2 cellular contexts compared by ENCODE assay signal in the genomic region with DNA sequence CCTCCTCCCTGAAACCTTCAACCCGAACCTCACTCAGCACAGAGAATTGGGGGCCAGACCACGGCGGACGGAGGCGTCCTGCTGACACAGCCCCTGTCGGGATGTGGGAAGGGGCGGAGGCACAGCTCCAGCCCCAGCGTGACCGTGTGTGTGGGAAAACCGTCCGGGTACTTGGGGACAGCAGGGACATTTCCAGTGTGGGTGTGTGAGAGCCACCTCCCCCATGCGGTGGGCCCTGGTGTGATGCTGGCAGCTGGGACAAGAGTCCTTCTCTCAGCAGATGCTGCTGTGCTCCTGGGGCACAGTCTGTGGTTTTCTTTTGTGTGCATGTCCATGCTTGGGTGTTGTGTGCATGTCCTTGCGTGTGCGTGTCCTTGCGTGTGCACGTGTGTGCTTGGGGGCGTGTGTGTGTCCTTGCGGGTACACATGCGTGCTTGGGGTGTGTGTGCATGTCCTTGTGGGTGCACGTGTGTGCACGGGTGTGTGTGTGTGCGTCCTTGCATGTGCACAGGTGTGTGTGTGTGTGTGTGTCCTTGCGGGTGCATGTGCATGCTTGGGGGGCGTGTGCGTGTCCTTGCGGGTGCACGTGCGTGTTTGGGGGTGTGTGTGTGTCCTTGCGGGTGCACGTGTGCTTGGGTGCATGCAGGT.
TF ChIP-seq lines count a peak whose summit lies in the region.

No MANE protein-coding gene starts in this region.

TF ChIP-seq in A549, 52 proteins besides CTCF, POLR2A, EP300 and RAD21:
- TF ChIP-seq NR3C1 (IDR thresholded peaks at IDR 0.05): no peak
- TF ChIP-seq RNF2 (IDR thresholded peaks at IDR 0.05; ENCODE audit: borderline replicate concordance, low read depth): no peak
- TF ChIP-seq MAZ (IDR thresholded peaks at IDR 0.05; ENCODE audit: borderline replicate concordance, low read depth, low read length): no peak
- TF ChIP-seq CEBPB (IDR thresholded peaks at IDR 0.05): no peak
- no peak for TF ChIP-seq ZSCAN20 (CRISPR knock-in tag; IDR thresholded peaks at IDR 0.05)
- no peak for TF ChIP-seq JUN (IDR thresholded peaks at IDR 0.05)
- no peak for TF ChIP-seq RCOR1 (IDR thresholded peaks at IDR 0.05; ENCODE audit: low read depth, low read length)
- TF ChIP-seq MAFK (IDR thresholded peaks at IDR 0.05; ENCODE audit: partially characterized antibody): no peak
- TF ChIP-seq RFX5 (IDR thresholded peaks at IDR 0.05): no peak
- no peak for TF ChIP-seq ZFP36 (IDR thresholded peaks at IDR 0.05; ENCODE audit: borderline replicate concordance, partially characterized antibody)
- TF ChIP-seq HEYL (CRISPR knock-in tag; IDR thresholded peaks at IDR 0.05): no peak
- TF ChIP-seq KDM5A (IDR thresholded peaks at IDR 0.05): no peak

TF ChIP-seq in HEK293, 187 proteins besides CTCF, POLR2A, EP300 and RAD21:
- TF ChIP-seq EGR2 (tag by site-specific recombination; IDR thresholded peaks at IDR 0.05; ENCODE audit: low read depth): peak; percentile 59
- TF ChIP-seq ZNF529 (tag by site-specific recombination; IDR thresholded peaks at IDR 0.05; ENCODE audit: insufficient replicate concordance): no peak
- no peak for TF ChIP-seq MEIS1 (CRISPR knock-in tag; IDR thresholded peaks at IDR 0.05; ENCODE audit: borderline replicate concordance)
- no peak for TF ChIP-seq ZNF24 (tag by site-specific recombination; IDR thresholded peaks at IDR 0.05)
- no peak for TF ChIP-seq REPIN1 (tag by site-specific recombination; IDR thresholded peaks at IDR 0.05; ENCODE audit: low read depth)
- peak; percentile 33 for TF ChIP-seq ZBTB26 (tag by site-specific recombination; optimal IDR thresholded peaks at IDR 0.05)
- TF ChIP-seq ZNF600 (tag by site-specific recombination; IDR thresholded peaks at IDR 0.05): peak; percentile 42; the same call in 1 of the 2 replicates
- peak; percentile 53; the same call in 1 of the 2 replicates for TF ChIP-seq KLF9 (tag by site-specific recombination; IDR thresholded peaks at IDR 0.05; ENCODE audit: low read depth)
- TF ChIP-seq ZBTB8A (tag by site-specific recombination; IDR thresholded peaks at IDR 0.05): no peak
- TF ChIP-seq SCRT2 (tag by site-specific recombination; IDR thresholded peaks at IDR 0.05): no peak
- TF ChIP-seq ZSCAN4 (tag by site-specific recombination; IDR thresholded peaks at IDR 0.05): peak; percentile 85
- TF ChIP-seq ZFHX2 (tag by site-specific recombination; conservative IDR thresholded peaks at IDR 0.05): peak; percentile 70
- TF ChIP-seq ZIC2 (tag by site-specific recombination; IDR thresholded peaks at IDR 0.05): peak; percentile 40
- TF ChIP-seq ZBTB48 (tag by site-specific recombination; IDR thresholded peaks at IDR 0.05): no peak
TF ChIP-seq in HEK293: peak in this region for 7.
